In the genomic region with DNA sequence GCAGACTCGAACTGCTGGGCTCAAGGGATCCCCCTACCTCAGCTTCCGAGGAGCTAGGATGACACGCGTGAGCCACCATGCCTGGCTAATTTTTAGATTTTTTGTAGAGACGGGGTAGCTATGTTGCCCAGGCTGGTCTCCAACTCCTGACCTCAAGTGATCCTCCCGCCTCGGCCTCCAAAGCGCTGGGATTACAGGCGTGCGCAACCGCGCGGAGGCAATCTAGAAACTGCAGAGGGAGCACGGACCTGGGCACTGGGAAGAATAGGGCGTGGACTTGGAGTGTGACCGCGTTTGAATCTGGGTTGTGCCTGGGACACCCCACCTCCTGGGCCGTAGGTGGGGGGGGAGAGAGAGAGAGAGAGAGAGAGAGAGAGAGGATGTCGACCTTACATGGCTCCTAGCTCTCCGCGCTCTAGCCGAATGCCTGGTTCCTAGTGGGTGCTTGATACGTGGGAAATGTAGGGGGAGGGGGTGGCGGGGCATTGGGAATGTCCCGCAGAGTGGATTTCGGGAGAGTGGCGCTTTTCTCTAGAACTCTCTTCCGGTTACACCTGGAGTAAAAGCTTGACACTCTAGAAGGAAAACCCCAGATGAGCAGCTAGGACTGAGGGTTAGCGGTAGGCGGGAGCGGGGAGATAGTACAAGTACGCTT, we compare ENCODE assay signal across 2 cellular contexts.
TF ChIP-seq lines count a peak whose summit lies in the region.

No MANE protein-coding gene starts in this region.

TF ChIP-seq in K562, 482 proteins besides CTCF, POLR2A, EP300 and RAD21 (continued from another document and continues in another):
- TF ChIP-seq KDM2B (CRISPR knock-in tag; IDR thresholded peaks at IDR 0.05) (no peak), MBD2 (IDR thresholded peaks at IDR 0.05; ENCODE audit: borderline replicate concordance, low read depth) (no peak), EGR1 (conservative IDR thresholded peaks at IDR 0.05) (no peak), ILK (tag; IDR thresholded peaks at IDR 0.05; ENCODE audit: borderline replicate concordance, low read depth) (no peak), MLLT1 (IDR thresholded peaks at IDR 0.05) (no peak; a peak in 1 of 4 replicates), GTF2E2 (tag; IDR thresholded peaks at IDR 0.05) (no peak), CLOCK (CRISPR knock-in tag; IDR thresholded peaks at IDR 0.05; ENCODE audit: borderline replicate concordance) (no peak), LARP7 (IDR thresholded peaks at IDR 0.05) (no peak), HMG20A (CRISPR knock-in tag; conservative IDR thresholded peaks at IDR 0.05) (no peak), STAT5B (CRISPR knock-in tag; IDR thresholded peaks at IDR 0.05) (no peak), CBX5 (IDR thresholded peaks at IDR 0.05; ENCODE audit: borderline replicate concordance, low read depth) (no peak), ZNF253 (CRISPR knock-in tag; conservative IDR thresholded peaks at IDR 0.05) (no peak), CEBPB (tag; IDR thresholded peaks at IDR 0.05) (no peak), RBFOX2 (IDR thresholded peaks at IDR 0.05; ENCODE audit: low read depth, low read length) (no peak), HNRNPK (IDR thresholded peaks at IDR 0.05; ENCODE audit: low read depth, low read length, poor library complexity, severe bottlenecking) (no peak), PTTG1 (tag; IDR thresholded peaks at IDR 0.05; ENCODE audit: low read depth) (no peak), HNRNPLL (IDR thresholded peaks at IDR 0.05; ENCODE audit: low read depth, low read length, poor library complexity, severe bottlenecking) (no peak), FUS (optimal IDR thresholded peaks at IDR 0.05; ENCODE audit: low read depth, low read length) (no peak)
- TF ChIP-seq, protein P1, sequence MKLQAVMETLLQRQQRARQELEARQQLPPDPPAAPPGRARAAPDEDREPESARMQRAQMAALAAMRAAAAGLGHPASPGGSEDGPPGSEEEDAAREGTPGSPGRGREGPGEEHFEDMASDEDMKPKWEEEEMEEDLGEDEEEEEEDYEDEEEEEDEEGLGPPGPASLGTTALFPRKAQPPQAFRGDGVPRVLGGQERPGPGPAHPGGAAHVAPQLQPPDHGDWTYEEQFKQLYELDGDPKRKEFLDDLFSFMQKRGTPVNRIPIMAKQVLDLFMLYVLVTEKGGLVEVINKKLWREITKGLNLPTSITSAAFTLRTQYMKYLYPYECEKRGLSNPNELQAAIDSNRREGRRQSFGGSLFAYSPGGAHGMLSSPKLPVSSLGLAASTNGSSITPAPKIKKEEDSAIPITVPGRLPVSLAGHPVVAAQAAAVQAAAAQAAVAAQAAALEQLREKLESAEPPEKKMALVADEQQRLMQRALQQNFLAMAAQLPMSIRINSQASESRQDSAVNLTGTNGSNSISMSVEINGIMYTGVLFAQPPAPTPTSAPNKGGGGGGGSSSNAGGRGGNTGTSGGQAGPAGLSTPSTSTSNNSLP (IDR thresholded peaks at IDR 0.05; ENCODE audit: borderline replicate concordance, low read depth, low read length): no peak
- TF ChIP-seq, protein P2, sequence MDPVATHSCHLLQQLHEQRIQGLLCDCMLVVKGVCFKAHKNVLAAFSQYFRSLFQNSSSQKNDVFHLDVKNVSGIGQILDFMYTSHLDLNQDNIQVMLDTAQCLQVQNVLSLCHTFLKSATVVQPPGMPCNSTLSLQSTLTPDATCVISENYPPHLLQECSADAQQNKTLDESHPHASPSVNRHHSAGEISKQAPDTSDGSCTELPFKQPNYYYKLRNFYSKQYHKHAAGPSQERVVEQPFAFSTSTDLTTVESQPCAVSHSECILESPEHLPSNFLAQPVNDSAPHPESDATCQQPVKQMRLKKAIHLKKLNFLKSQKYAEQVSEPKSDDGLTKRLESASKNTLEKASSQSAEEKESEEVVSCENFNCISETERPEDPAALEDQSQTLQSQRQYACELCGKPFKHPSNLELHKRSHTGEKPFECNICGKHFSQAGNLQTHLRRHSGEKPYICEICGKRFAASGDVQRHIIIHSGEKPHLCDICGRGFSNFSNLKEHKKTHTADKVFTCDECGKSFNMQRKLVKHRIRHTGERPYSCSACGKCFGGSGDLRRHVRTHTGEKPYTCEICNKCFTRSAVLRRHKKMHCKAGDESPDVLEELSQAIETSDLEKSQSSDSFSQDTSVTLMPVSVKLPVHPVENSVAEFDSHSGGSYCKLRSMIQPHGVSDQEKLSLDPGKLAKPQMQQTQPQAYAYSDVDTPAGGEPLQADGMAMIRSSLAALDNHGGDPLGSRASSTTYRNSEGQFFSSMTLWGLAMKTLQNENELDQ (CRISPR knock-in tag; IDR thresholded peaks at IDR 0.05; ENCODE audit: borderline replicate concordance): no peak

TF ChIP-seq in HepG2, 621 proteins besides CTCF, POLR2A, EP300 and RAD21 (continued from another document):
- TF ChIP-seq KIAA2018 (CRISPR knock-in tag; IDR thresholded peaks at IDR 0.05; ENCODE audit: borderline replicate concordance): no peak
